Comparison of ENCODE assay signal across 9 cellular contexts in genomic region chr14:74579447-74580274, GRCh38. TPM values are rescaled to one million over a fixed set of nuclear protein-coding genes. Genes with fewer than 3 reads are reported as not detected.
DNase-seq lines count a peak whose midpoint lies in the region; ATAC-seq, FAIRE-seq and TF ChIP-seq lines count a peak whose summit lies in the region.
"Had no signal": no experiment of that assay in that cellular context is flagged by ENCODE, and none has a peak within 500 bp of the region (broad histone marks: within the 10 kb centered on the region; RNA-seq: fewer than 3 reads in every experiment).

No MANE protein-coding gene starts in this region.

- no peak overlapping the region for H3K4me3 ChIP-seq in CD8-positive, alpha-beta T cell (ENCODE audit: low read depth, low read length)
- H3K4me3 ChIP-seq in breast epithelium (no peak overlapping the region), kidney (ENCODE audit: low read length in 2 of 2) (no peak overlapping the region)

- intact Hi-C loops in CD8-positive, alpha-beta T cell (cut with DNase I, micrococcal nuclease) = no loop called here
- intact Hi-C loops in breast epithelium (cut with DNase I; ENCODE audit: low total_unique reads) = no loop called here
- intact Hi-C loops in posterior vena cava (cut with DNase I) = no loop called here
- intact Hi-C loops in left colon (cut with DNase I, micrococcal nuclease) = no loop called here
- intact Hi-C loops in kidney (cut with DNase I) = no loop called here

- H3K9me3 ChIP-seq in CD8-positive, alpha-beta T cell (ENCODE audit: low read length) = no peaks in the 10 kb centered on the region
- H3K9me3 ChIP-seq in breast epithelium (no peaks in the 10 kb centered on the region), kidney (ENCODE audit: control insufficient read depth in 1 of 2, low read length in 2 of 2) (no peaks in the 10 kb centered on the region)

- POLR2A ChIA-PET in CD8-positive, alpha-beta T cell (lab: Charles Lee) = no interaction called here

- no peaks in the 10 kb centered on the region for H3K27me3 ChIP-seq in CD8-positive, alpha-beta T cell (ENCODE audit: insufficient read depth, low read length)
- no peaks in the 10 kb centered on the region for H3K27me3 ChIP-seq in breast epithelium

- no peaks in the 10 kb centered on the region for H3K27me3 Mint-ChIP-seq in CD8-positive, alpha-beta T cell (ENCODE audit: low read depth)

- H3K36me3 ChIP-seq in CD8-positive, alpha-beta T cell (ENCODE audit: insufficient read depth, low read length) = no peaks in the 10 kb centered on the region
- H3K36me3 ChIP-seq in breast epithelium (no peaks in the 10 kb centered on the region), kidney (ENCODE audit: control insufficient read depth in 1 of 2, insufficient read depth in 2 of 2, low read length in 2 of 2) (no peaks in the 10 kb centered on the region)

- no peak overlapping the region for H3K9ac ChIP-seq in kidney (ENCODE audit: low read length in 2 of 2)

- H3K4me1 ChIP-seq in CD8-positive, alpha-beta T cell (ENCODE audit: insufficient read depth, low read length) = peaks cover 12% of the 10 kb centered on the region
- H3K4me1 ChIP-seq in breast epithelium = peaks cover 4 to 12% of the 10 kb centered on the region in 2 donors
- peaks cover 6% of the 10 kb centered on the region in 2 donors for H3K4me1 ChIP-seq in kidney (ENCODE audit: control insufficient read depth in 1 of 2, insufficient read depth in 1 of 2, low read depth in 1 of 2, low read length in 2 of 2)

- no peak for FAIRE-seq in kidney (lab: Jason Lieb, UNC)

- CTCF ChIA-PET in CD8-positive, alpha-beta T cell (lab: Charles Lee) = no interaction called here

- no peak for TF ChIP-seq POLR2A in breast epithelium (IDR thresholded peaks at IDR 0.05)

- no peak for DNase-seq in CD8-positive, alpha-beta T cell
- DNase-seq in RKO (ENCODE audit: low spot score) (peak; percentile 44), breast epithelium (ENCODE audit: low spot score in 2 of 2) (no peak), posterior vena cava (ENCODE audit: low spot score) (peak; percentile 69), left colon (no peak), kidney (no peak)

- H3K4me3 Mint-ChIP-seq in CD8-positive, alpha-beta T cell = no peak overlapping the region
- H3K4me3 Mint-ChIP-seq: neural crest cell had no signal

- H3K9me3 Mint-ChIP-seq in CD8-positive, alpha-beta T cell = no peaks in the 10 kb centered on the region
- H3K9me3 Mint-ChIP-seq: neural crest cell had no signal

- no peaks in the 10 kb centered on the region for H3K36me3 Mint-ChIP-seq in CD8-positive, alpha-beta T cell

- no peak overlapping the region for H3K27ac ChIP-seq in CD8-positive, alpha-beta T cell (ENCODE audit: low read depth, low read length)
- peak overlapping the region; percentile 40 to 76 for H3K27ac ChIP-seq in breast epithelium
- H3K27ac ChIP-seq in kidney (ENCODE audit: low read depth in 2 of 2, low read length in 2 of 2) = no peak overlapping the region

- no peak overlapping the region for H3K27ac Mint-ChIP-seq in CD8-positive, alpha-beta T cell

- no peak for TF ChIP-seq CTCF in CD8-positive, alpha-beta T cell (IDR thresholded peaks at IDR 0.05)
- TF ChIP-seq CTCF in breast epithelium (IDR thresholded peaks at IDR 0.05) = no peak
- TF ChIP-seq CTCF in kidney (IDR thresholded peaks at IDR 0.05; ENCODE audit: borderline replicate concordance, extremely low read depth, insufficient read depth) = no peak

- peak; percentile 62 for ATAC-seq in CD8-positive, alpha-beta T cell
- ATAC-seq in left colon (no peak), HG03457 (IDR thresholded peaks at IDR 0.05; ENCODE audit: unreplicated experiment) (no peak), GM21786 (IDR thresholded peaks at IDR 0.05; ENCODE audit: unreplicated experiment) (no peak)

- H3K4me1 Mint-ChIP-seq in CD8-positive, alpha-beta T cell (ENCODE audit: low read depth) = peaks cover 11% of the 10 kb centered on the region

RNA-seq across cellular contexts. Expression of gene LTBP2, which starts 32.4 kb away (rescaled TPM):
- total RNA-seq in CD8-positive, alpha-beta T cell = under 1 TPM; 0.44 to 0.81 TPM
- total RNA-seq in breast epithelium = 10 to 100 TPM; 34.7 to 91.1 (median 79.0) TPM
- 100 to 1,000 TPM; 141 to 168 TPM for total RNA-seq in posterior vena cava
- 1 to 10 TPM; 2.8 to 6.4 TPM for total RNA-seq in left colon
- 10.4 TPM for total RNA-seq in kidney
- 2.9 TPM for polyA plus RNA-seq in kidney (ENCODE audit: insufficient read depth, low read depth, low replicate concordance)

Comparison
In these comparisons a context has a peak if more than half of its experiments do, and no peak if none do; other contexts are left out.
1. DNase-seq: peak in RKO (single experiment) and posterior vena cava (single experiment); none in CD8-positive, alpha-beta T cell (0 of 7), breast epithelium (0 of 2), left colon (0 of 2) and kidney (single experiment).
2. H3K27ac ChIP-seq: peak in breast epithelium (2 of 2); none in CD8-positive, alpha-beta T cell (single experiment) and kidney (0 of 2).